Comparison of ENCODE assay signal across 1 cellular context in genomic region chr2:43135583-43135982, GRCh38.
TF ChIP-seq lines count a peak whose summit lies in the region.

No MANE protein-coding gene starts in this region.

TF ChIP-seq in GM23338, 12 proteins besides CTCF, POLR2A, EP300 and RAD21 (continued from another document):
- TF ChIP-seq REST (IDR thresholded peaks at IDR 0.05; ENCODE audit: unreplicated experiment) (no peak), ZNF114 (CRISPR knock-in tag; IDR thresholded peaks at IDR 0.05) (no peak), JUNB (IDR thresholded peaks at IDR 0.05; ENCODE audit: unreplicated experiment) (no peak), ETS1 (IDR thresholded peaks at IDR 0.05) (no peak), ZNF331 (CRISPR knock-in tag; IDR thresholded peaks at IDR 0.05; ENCODE audit: low read depth) (no peak), EZH2phosphoT487 (IDR thresholded peaks at IDR 0.05; ENCODE audit: unreplicated experiment) (no peak), NANOG (IDR thresholded peaks at IDR 0.05; ENCODE audit: borderline replicate concordance) (no peak), STAT1 (IDR thresholded peaks at IDR 0.05; ENCODE audit: unreplicated experiment) (no peak), POLR2AphosphoS5 (IDR thresholded peaks at IDR 0.05; ENCODE audit: low read depth) (no peak), CREB1 (CRISPR knock-in tag; IDR thresholded peaks at IDR 0.05; ENCODE audit: low read depth) (no peak)
